Comparison of ENCODE assay signal across 1 cellular context in the genomic region with DNA sequence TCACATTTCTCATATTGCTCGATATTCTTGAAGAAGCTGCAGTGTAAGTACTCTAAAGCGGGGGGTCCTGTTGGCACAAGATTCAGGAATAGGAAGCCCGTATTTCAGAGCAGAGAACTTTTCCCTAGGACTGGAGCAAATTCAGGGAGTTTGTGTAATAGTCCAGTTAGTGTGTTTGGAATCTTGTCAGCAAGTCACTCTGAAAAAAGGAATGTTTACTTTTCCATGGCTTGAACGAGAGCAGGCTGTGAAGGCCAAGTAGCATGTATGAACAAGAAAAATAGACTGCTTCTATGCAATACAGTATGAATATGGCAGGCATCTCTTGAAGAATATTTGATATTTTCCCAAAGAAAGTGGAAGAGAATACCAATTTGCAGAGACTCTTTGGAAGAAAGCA.
TF ChIP-seq lines count a peak whose summit lies in the region.

No MANE protein-coding gene starts in this region.

TF ChIP-seq in IMR-90, 13 proteins besides CTCF, POLR2A, EP300 and RAD21 (continued from another document):
- TF ChIP-seq RCOR1 (IDR thresholded peaks at IDR 0.05; ENCODE audit: insufficient replicate concordance, low read length) (no peak), MAFK (IDR thresholded peaks at IDR 0.05; ENCODE audit: low read depth, low read length) (no peak), FOS (IDR thresholded peaks at IDR 0.05; ENCODE audit: low read depth, low read length) (no peak), NFE2L2 (IDR thresholded peaks at IDR 0.05; ENCODE audit: low read depth, low read length) (no peak), RFX5 (IDR thresholded peaks at IDR 0.05; ENCODE audit: low read depth, low read length) (no peak)
